Comparison of ENCODE assay signal across 1 cellular context in the genomic region with DNA sequence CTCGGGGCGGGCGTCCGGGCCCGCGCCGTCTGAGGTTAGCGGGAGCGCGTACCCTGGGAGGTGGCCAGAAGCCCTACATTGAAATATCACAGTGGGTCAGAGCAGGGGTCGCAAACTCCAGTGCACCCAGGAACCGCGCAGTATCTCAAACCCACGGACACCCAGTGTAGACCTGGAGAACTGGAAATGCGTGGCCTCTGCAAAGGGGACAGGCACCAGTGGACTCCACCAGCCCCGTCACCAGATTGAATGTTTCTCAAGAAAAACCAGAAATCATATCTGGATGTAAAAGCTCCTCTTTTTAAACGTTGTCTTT.
TF ChIP-seq lines count a peak whose summit lies in the region.

No MANE protein-coding gene starts in this region.

TF ChIP-seq in HEK293, 187 proteins besides CTCF, POLR2A, EP300 and RAD21 (continued from another document):
- TF ChIP-seq ZNF26 (tag by site-specific recombination; IDR thresholded peaks at IDR 0.05) (no peak), ZNF121 (tag by site-specific recombination; IDR thresholded peaks at IDR 0.05) (no peak), ZNF391 (tag by site-specific recombination; IDR thresholded peaks at IDR 0.05; ENCODE audit: borderline replicate concordance, low read depth) (no peak), ZNF223 (tag by site-specific recombination; IDR thresholded peaks at IDR 0.05) (no peak), ZSCAN5A (tag by site-specific recombination; IDR thresholded peaks at IDR 0.05) (no peak)
